In the genomic region with DNA sequence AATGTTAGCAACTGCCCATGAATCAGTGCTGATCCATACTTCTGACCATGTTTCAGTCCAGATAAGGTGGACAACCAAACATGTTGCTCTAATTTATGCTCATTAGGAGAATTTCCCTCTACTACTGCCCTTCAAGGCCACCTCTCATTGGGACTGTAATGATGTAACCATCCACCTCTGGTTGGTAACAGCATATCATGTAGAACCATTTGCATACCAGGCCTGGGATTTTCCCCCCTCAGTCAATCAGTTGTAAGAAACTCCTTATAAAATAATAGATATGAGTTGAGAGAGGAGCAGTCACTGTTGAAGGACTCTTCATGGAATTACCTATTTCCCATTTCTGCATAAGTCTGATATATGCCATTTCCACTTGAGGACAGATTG, we compare ENCODE assay signal across 1 cellular context.
TF ChIP-seq lines count a peak whose summit lies in the region.

No MANE protein-coding gene starts in this region.

TF ChIP-seq in GM12878, 131 proteins besides CTCF, POLR2A, EP300 and RAD21 (continued from another document):
- TF ChIP-seq HDAC6 (IDR thresholded peaks at IDR 0.05; ENCODE audit: unreplicated experiment) (no peak), MXI1 (IDR thresholded peaks at IDR 0.05; ENCODE audit: low read depth, low read length) (no peak), CBX3 (IDR thresholded peaks at IDR 0.05; ENCODE audit: borderline replicate concordance, low read depth) (no peak)
- TF ChIP-seq, protein P1, sequence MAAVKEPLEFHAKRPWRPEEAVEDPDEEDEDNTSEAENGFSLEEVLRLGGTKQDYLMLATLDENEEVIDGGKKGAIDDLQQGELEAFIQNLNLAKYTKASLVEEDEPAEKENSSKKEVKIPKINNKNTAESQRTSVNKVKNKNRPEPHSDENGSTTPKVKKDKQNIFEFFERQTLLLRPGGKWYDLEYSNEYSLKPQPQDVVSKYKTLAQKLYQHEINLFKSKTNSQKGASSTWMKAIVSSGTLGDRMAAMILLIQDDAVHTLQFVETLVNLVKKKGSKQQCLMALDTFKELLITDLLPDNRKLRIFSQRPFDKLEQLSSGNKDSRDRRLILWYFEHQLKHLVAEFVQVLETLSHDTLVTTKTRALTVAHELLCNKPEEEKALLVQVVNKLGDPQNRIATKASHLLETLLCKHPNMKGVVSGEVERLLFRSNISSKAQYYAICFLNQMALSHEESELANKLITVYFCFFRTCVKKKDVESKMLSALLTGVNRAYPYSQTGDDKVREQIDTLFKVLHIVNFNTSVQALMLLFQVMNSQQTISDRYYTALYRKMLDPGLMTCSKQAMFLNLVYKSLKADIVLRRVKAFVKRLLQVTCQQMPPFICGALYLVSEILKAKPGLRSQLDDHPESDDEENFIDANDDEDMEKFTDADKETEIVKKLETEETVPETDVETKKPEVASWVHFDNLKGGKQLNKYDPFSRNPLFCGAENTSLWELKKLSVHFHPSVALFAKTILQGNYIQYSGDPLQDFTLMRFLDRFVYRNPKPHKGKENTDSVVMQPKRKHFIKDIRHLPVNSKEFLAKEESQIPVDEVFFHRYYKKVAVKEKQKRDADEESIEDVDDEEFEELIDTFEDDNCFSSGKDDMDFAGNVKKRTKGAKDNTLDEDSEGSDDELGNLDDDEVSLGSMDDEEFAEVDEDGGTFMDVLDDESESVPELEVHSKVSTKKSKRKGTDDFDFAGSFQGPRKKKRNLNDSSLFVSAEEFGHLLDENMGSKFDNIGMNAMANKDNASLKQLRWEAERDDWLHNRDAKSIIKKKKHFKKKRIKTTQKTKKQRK (IDR thresholded peaks at IDR 0.05; ENCODE audit: low read depth, low read length): no peak
- TF ChIP-seq, protein P2, sequence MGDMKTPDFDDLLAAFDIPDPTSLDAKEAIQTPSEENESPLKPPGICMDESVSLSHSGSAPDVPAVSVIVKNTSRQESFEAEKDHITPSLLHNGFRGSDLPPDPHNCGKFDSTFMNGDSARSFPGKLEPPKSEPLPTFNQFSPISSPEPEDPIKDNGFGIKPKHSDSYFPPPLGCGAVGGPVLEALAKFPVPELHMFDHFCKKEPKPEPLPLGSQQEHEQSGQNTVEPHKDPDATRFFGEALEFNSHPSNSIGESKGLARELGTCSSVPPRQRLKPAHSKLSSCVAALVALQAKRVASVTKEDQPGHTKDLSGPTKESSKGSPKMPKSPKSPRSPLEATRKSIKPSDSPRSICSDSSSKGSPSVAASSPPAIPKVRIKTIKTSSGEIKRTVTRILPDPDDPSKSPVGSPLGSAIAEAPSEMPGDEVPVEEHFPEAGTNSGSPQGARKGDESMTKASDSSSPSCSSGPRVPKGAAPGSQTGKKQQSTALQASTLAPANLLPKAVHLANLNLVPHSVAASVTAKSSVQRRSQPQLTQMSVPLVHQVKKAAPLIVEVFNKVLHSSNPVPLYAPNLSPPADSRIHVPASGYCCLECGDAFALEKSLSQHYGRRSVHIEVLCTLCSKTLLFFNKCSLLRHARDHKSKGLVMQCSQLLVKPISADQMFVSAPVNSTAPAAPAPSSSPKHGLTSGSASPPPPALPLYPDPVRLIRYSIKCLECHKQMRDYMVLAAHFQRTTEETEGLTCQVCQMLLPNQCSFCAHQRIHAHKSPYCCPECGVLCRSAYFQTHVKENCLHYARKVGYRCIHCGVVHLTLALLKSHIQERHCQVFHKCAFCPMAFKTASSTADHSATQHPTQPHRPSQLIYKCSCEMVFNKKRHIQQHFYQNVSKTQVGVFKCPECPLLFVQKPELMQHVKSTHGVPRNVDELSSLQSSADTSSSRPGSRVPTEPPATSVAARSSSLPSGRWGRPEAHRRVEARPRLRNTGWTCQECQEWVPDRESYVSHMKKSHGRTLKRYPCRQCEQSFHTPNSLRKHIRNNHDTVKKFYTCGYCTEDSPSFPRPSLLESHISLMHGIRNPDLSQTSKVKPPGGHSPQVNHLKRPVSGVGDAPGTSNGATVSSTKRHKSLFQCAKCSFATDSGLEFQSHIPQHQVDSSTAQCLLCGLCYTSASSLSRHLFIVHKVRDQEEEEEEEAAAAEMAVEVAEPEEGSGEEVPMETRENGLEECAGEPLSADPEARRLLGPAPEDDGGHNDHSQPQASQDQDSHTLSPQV (IDR thresholded peaks at IDR 0.05): no peak
